In the genomic region with DNA sequence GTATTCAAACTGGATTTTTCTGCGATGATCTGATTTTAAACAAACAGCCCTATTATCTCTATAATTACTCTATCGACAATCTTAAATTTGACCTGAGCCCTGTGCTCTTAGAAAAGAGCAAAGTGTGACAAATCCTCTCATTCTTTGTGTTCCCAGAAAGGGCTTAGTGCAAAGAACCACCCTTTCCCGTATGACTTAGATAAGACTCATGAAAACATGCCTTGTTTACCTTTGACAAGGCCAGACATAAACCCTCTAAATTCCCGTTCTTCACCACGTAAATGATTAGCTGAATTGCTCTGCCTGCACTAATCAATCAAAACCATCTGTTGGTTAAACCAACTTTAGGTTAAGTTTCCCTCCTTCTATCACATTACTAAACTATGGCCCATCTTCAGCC, we compare ENCODE assay signal across 1 cellular context.
TF ChIP-seq lines count a peak whose summit lies in the region.

No MANE protein-coding gene starts in this region.

TF ChIP-seq in HepG2, 621 proteins besides CTCF, POLR2A, EP300 and RAD21 (continued from another document):
- TF ChIP-seq, protein P1, sequence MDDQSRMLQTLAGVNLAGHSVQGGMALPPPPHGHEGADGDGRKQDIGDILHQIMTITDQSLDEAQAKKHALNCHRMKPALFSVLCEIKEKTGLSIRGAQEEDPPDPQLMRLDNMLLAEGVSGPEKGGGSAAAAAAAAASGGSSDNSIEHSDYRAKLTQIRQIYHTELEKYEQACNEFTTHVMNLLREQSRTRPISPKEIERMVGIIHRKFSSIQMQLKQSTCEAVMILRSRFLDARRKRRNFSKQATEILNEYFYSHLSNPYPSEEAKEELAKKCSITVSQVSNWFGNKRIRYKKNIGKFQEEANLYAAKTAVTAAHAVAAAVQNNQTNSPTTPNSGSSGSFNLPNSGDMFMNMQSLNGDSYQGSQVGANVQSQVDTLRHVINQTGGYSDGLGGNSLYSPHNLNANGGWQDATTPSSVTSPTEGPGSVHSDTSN (CRISPR knock-in tag; IDR thresholded peaks at IDR 0.05; ENCODE audit: borderline replicate concordance): no peak
- no peak for TF ChIP-seq ZNF691 (CRISPR knock-in tag; IDR thresholded peaks at IDR 0.05; ENCODE audit: borderline replicate concordance, low read depth)
- TF ChIP-seq KMT2A (CRISPR knock-in tag; IDR thresholded peaks at IDR 0.05): no peak
- TF ChIP-seq ZNF296 (CRISPR knock-in tag; conservative IDR thresholded peaks at IDR 0.05): no peak
- TF ChIP-seq ZBTB21 (CRISPR knock-in tag; IDR thresholded peaks at IDR 0.05): no peak
- TF ChIP-seq NCOR1 (IDR thresholded peaks at IDR 0.05; ENCODE audit: borderline replicate concordance, low read length): no peak
- TF ChIP-seq, protein P2, sequence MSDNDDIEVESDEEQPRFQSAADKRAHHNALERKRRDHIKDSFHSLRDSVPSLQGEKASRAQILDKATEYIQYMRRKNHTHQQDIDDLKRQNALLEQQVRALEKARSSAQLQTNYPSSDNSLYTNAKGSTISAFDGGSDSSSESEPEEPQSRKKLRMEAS (IDR thresholded peaks at IDR 0.05): no peak
- no peak for TF ChIP-seq NFIB (CRISPR knock-in tag; IDR thresholded peaks at IDR 0.05; ENCODE audit: borderline replicate concordance)
- TF ChIP-seq CAMTA2 (CRISPR knock-in tag; IDR thresholded peaks at IDR 0.05; ENCODE audit: borderline replicate concordance): no peak
- no peak for TF ChIP-seq ARHGAP35 (CRISPR knock-in tag; IDR thresholded peaks at IDR 0.05; ENCODE audit: borderline replicate concordance)
- no peak for TF ChIP-seq XRCC5 (optimal IDR thresholded peaks at IDR 0.05; ENCODE audit: low read length)
- 0 out of 2 replicates have a peak, but pooled peaks have one; percentile 11 for TF ChIP-seq FOXK2 (IDR thresholded peaks at IDR 0.05)
- TF ChIP-seq RELA (CRISPR knock-in tag; IDR thresholded peaks at IDR 0.05): no peak
- no peak for TF ChIP-seq ZIK1 (CRISPR knock-in tag; IDR thresholded peaks at IDR 0.05; ENCODE audit: borderline replicate concordance, low read depth)
- no peak for TF ChIP-seq MTF2 (CRISPR knock-in tag; IDR thresholded peaks at IDR 0.05; ENCODE audit: borderline replicate concordance)
- TF ChIP-seq NR1H2 (CRISPR knock-in tag; IDR thresholded peaks at IDR 0.05; ENCODE audit: borderline replicate concordance, low read depth): no peak
- no peak for TF ChIP-seq PHF20 (CRISPR knock-in tag; IDR thresholded peaks at IDR 0.05)
- TF ChIP-seq, protein P3, sequence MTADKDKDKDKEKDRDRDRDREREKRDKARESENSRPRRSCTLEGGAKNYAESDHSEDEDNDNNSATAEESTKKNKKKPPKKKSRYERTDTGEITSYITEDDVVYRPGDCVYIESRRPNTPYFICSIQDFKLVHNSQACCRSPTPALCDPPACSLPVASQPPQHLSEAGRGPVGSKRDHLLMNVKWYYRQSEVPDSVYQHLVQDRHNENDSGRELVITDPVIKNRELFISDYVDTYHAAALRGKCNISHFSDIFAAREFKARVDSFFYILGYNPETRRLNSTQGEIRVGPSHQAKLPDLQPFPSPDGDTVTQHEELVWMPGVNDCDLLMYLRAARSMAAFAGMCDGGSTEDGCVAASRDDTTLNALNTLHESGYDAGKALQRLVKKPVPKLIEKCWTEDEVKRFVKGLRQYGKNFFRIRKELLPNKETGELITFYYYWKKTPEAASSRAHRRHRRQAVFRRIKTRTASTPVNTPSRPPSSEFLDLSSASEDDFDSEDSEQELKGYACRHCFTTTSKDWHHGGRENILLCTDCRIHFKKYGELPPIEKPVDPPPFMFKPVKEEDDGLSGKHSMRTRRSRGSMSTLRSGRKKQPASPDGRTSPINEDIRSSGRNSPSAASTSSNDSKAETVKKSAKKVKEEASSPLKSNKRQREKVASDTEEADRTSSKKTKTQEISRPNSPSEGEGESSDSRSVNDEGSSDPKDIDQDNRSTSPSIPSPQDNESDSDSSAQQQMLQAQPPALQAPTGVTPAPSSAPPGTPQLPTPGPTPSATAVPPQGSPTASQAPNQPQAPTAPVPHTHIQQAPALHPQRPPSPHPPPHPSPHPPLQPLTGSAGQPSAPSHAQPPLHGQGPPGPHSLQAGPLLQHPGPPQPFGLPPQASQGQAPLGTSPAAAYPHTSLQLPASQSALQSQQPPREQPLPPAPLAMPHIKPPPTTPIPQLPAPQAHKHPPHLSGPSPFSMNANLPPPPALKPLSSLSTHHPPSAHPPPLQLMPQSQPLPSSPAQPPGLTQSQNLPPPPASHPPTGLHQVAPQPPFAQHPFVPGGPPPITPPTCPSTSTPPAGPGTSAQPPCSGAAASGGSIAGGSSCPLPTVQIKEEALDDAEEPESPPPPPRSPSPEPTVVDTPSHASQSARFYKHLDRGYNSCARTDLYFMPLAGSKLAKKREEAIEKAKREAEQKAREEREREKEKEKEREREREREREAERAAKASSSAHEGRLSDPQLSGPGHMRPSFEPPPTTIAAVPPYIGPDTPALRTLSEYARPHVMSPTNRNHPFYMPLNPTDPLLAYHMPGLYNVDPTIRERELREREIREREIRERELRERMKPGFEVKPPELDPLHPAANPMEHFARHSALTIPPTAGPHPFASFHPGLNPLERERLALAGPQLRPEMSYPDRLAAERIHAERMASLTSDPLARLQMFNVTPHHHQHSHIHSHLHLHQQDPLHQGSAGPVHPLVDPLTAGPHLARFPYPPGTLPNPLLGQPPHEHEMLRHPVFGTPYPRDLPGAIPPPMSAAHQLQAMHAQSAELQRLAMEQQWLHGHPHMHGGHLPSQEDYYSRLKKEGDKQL (CRISPR knock-in tag; IDR thresholded peaks at IDR 0.05; ENCODE audit: low read depth): peak; percentile 51; the same call in 1 of the 2 replicates
- TF ChIP-seq FOXA1 (IDR thresholded peaks at IDR 0.05): no peak
- TF ChIP-seq FOXA1 (CRISPR knock-in tag; IDR thresholded peaks at IDR 0.05): peak; percentile 78
- TF ChIP-seq MTA3 (CRISPR knock-in tag; IDR thresholded peaks at IDR 0.05): no peak
- TF ChIP-seq ZHX2 (IDR thresholded peaks at IDR 0.05; ENCODE audit: low read depth): no peak
- TF ChIP-seq ZHX2 (CRISPR knock-in tag; IDR thresholded peaks at IDR 0.05; ENCODE audit: borderline replicate concordance): no peak
- TF ChIP-seq HIVEP1 (CRISPR knock-in tag; IDR thresholded peaks at IDR 0.05): no peak
- peak; percentile 45; the same call in 1 of the 2 replicates for TF ChIP-seq SOX5 (CRISPR knock-in tag; IDR thresholded peaks at IDR 0.05; ENCODE audit: borderline replicate concordance)
- TF ChIP-seq LCORL (IDR thresholded peaks at IDR 0.05): no peak
- no peak for TF ChIP-seq LCORL (CRISPR knock-in tag; IDR thresholded peaks at IDR 0.05)
- no peak for TF ChIP-seq MATR3 (CRISPR knock-in tag; IDR thresholded peaks at IDR 0.05)
- TF ChIP-seq ZNF709 (CRISPR knock-in tag; IDR thresholded peaks at IDR 0.05): no peak
- no peak for TF ChIP-seq SIX1 (CRISPR knock-in tag; IDR thresholded peaks at IDR 0.05; ENCODE audit: borderline replicate concordance)
- TF ChIP-seq NR2F6 (IDR thresholded peaks at IDR 0.05): no peak
- TF ChIP-seq NR2F6 (CRISPR knock-in tag; IDR thresholded peaks at IDR 0.05): no peak
- no peak for TF ChIP-seq ZFX (CRISPR knock-in tag; IDR thresholded peaks at IDR 0.05; ENCODE audit: low read depth)
- no peak for TF ChIP-seq GABPA (IDR thresholded peaks at IDR 0.05; ENCODE audit: low read depth, low read length)
- TF ChIP-seq GABPA (CRISPR knock-in tag; IDR thresholded peaks at IDR 0.05; ENCODE audit: low read depth): no peak
- TF ChIP-seq GFI1 (CRISPR knock-in tag; IDR thresholded peaks at IDR 0.05; ENCODE audit: borderline replicate concordance): peak; percentile 69; the same call in 1 of the 2 replicates
- no peak for TF ChIP-seq ZKSCAN5 (CRISPR knock-in tag; IDR thresholded peaks at IDR 0.05)
- TF ChIP-seq ZSCAN22 (CRISPR knock-in tag; IDR thresholded peaks at IDR 0.05): no peak
- TF ChIP-seq, protein P4, sequence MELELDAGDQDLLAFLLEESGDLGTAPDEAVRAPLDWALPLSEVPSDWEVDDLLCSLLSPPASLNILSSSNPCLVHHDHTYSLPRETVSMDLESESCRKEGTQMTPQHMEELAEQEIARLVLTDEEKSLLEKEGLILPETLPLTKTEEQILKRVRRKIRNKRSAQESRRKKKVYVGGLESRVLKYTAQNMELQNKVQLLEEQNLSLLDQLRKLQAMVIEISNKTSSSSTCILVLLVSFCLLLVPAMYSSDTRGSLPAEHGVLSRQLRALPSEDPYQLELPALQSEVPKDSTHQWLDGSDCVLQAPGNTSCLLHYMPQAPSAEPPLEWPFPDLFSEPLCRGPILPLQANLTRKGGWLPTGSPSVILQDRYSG (CRISPR knock-in tag; IDR thresholded peaks at IDR 0.05): no peak
- TF ChIP-seq ZNF724P (CRISPR knock-in tag; IDR thresholded peaks at IDR 0.05; ENCODE audit: borderline replicate concordance): no peak
- no peak for TF ChIP-seq MIXL1 (CRISPR knock-in tag; IDR thresholded peaks at IDR 0.05)
- TF ChIP-seq ZNF569 (CRISPR knock-in tag; IDR thresholded peaks at IDR 0.05; ENCODE audit: borderline replicate concordance): no peak
- TF ChIP-seq HNRNPL (IDR thresholded peaks at IDR 0.05; ENCODE audit: low read depth, low read length): no peak
- TF ChIP-seq ZNF746 (CRISPR knock-in tag; IDR thresholded peaks at IDR 0.05): no peak
- TF ChIP-seq ZNF484 (CRISPR knock-in tag; IDR thresholded peaks at IDR 0.05; ENCODE audit: borderline replicate concordance, low read depth): no peak
- no peak for TF ChIP-seq NR0B2 (CRISPR knock-in tag; IDR thresholded peaks at IDR 0.05)
- no peak for TF ChIP-seq KDM3A (CRISPR knock-in tag; IDR thresholded peaks at IDR 0.05; ENCODE audit: low read depth)
- TF ChIP-seq ZNF768 (CRISPR knock-in tag; IDR thresholded peaks at IDR 0.05): no peak
